In genomic region chr22:36470162-36470993, GRCh38 we compare ENCODE assay signal across 1 cellular context.
TF ChIP-seq lines count a peak whose summit lies in the region.

No MANE protein-coding gene starts in this region.

TF ChIP-seq in HepG2, 621 proteins besides CTCF, POLR2A, EP300 and RAD21 (continued from another document and continues in another):
- TF ChIP-seq ARID4A (CRISPR knock-in tag; IDR thresholded peaks at IDR 0.05; ENCODE audit: borderline replicate concordance) (peak; percentile 44; the same call in 1 of the 2 replicates), KLF16 (CRISPR knock-in tag; IDR thresholded peaks at IDR 0.05) (peak in 1 of 2 experiments; percentile 79; a peak in 1 of 4 replicates), KDM3A (CRISPR knock-in tag; IDR thresholded peaks at IDR 0.05; ENCODE audit: low read depth) (peak; percentile 91; the same call in 1 of the 2 replicates), ARNT2 (CRISPR knock-in tag; IDR thresholded peaks at IDR 0.05; ENCODE audit: low read depth) (no peak), ZNF430 (CRISPR knock-in tag; IDR thresholded peaks at IDR 0.05) (0 out of 2 replicates have a peak, but pooled peaks have one; percentile 22), SIN3A (IDR thresholded peaks at IDR 0.05; ENCODE audit: borderline replicate concordance, low read depth, low read length) (no peak), ZNF781 (CRISPR knock-in tag; IDR thresholded peaks at IDR 0.05; ENCODE audit: borderline replicate concordance, not compliant biosample characterization) (no peak), CCAR2 (optimal IDR thresholded peaks at IDR 0.05; ENCODE audit: low read depth, low read length) (no peak), SNAPC2 (CRISPR knock-in tag; IDR thresholded peaks at IDR 0.05) (0 out of 2 replicates have a peak, but pooled peaks have one; percentile 39), ELF1 (CRISPR knock-in tag; IDR thresholded peaks at IDR 0.05) (peak; percentile 74), THYN1 (CRISPR knock-in tag; IDR thresholded peaks at IDR 0.05; ENCODE audit: borderline replicate concordance, low read depth) (no peak), THAP11 (CRISPR knock-in tag; IDR thresholded peaks at IDR 0.05) (0 out of 2 replicates have a peak, but pooled peaks have one; percentile 39), REPIN1 (CRISPR knock-in tag; IDR thresholded peaks at IDR 0.05; ENCODE audit: borderline replicate concordance, low read depth) (peak; percentile 69; the same call in 1 of the 2 replicates), ARNTL (CRISPR knock-in tag; IDR thresholded peaks at IDR 0.05) (no peak), GATAD1 (CRISPR knock-in tag; IDR thresholded peaks at IDR 0.05) (peak; percentile 56), ZNF276 (CRISPR knock-in tag; IDR thresholded peaks at IDR 0.05; ENCODE audit: low read depth) (no peak), PITX1 (CRISPR knock-in tag; IDR thresholded peaks at IDR 0.05) (peak; percentile 28; the same call in 1 of the 2 replicates), ZSCAN12 (CRISPR knock-in tag; IDR thresholded peaks at IDR 0.05) (no peak), THRA (CRISPR knock-in tag; IDR thresholded peaks at IDR 0.05; ENCODE audit: borderline replicate concordance) (no peak), IKZF5 (CRISPR knock-in tag; IDR thresholded peaks at IDR 0.05) (peak; percentile 66; the same call in 1 of the 2 replicates), MNT (IDR thresholded peaks at IDR 0.05) (no peak), XRCC5 (optimal IDR thresholded peaks at IDR 0.05; ENCODE audit: low read length) (peak; percentile 87), FOXK1 (CRISPR knock-in tag; IDR thresholded peaks at IDR 0.05; ENCODE audit: borderline replicate concordance, low read depth) (no peak), SALL2 (CRISPR knock-in tag; IDR thresholded peaks at IDR 0.05) (no peak), KDM5B (CRISPR knock-in tag; IDR thresholded peaks at IDR 0.05; ENCODE audit: borderline replicate concordance) (0 out of 2 replicates have a peak, but pooled peaks have one; percentile 39), TEF (CRISPR knock-in tag; IDR thresholded peaks at IDR 0.05) (no peak), ZNF768 (CRISPR knock-in tag; IDR thresholded peaks at IDR 0.05) (0 out of 2 replicates have a peak, but pooled peaks have one; percentile 36), EEA1 (CRISPR knock-in tag; IDR thresholded peaks at IDR 0.05; ENCODE audit: borderline replicate concordance) (no peak), POGZ (CRISPR knock-in tag; IDR thresholded peaks at IDR 0.05) (no peak), ZNF333 (CRISPR knock-in tag; IDR thresholded peaks at IDR 0.05; ENCODE audit: borderline replicate concordance) (no peak), ZBTB44 (CRISPR knock-in tag; IDR thresholded peaks at IDR 0.05) (no peak), ZNF350 (CRISPR knock-in tag; IDR thresholded peaks at IDR 0.05; ENCODE audit: borderline replicate concordance, low read depth) (0 out of 2 replicates have a peak, but pooled peaks have one; percentile 47), ETV5 (CRISPR knock-in tag; IDR thresholded peaks at IDR 0.05; ENCODE audit: borderline replicate concordance) (peak; percentile 63; the same call in 1 of the 2 replicates), TGIF2 (CRISPR knock-in tag; IDR thresholded peaks at IDR 0.05) (0 out of 2 replicates have a peak, but pooled peaks have one; percentile 44), ZNF143 (CRISPR knock-in tag; IDR thresholded peaks at IDR 0.05) (no peak), ZSCAN30 (CRISPR knock-in tag; IDR thresholded peaks at IDR 0.05) (no peak), ZMYM4 (CRISPR knock-in tag; IDR thresholded peaks at IDR 0.05) (peak; percentile 38; the same call in 1 of the 2 replicates), SKI (IDR thresholded peaks at IDR 0.05; ENCODE audit: partially characterized antibody) (no peak), ZBTB38 (CRISPR knock-in tag; IDR thresholded peaks at IDR 0.05) (peak; percentile 36; the same call in 1 of the 2 replicates), SAFB2 (CRISPR knock-in tag; IDR thresholded peaks at IDR 0.05; ENCODE audit: borderline replicate concordance, low read depth) (0 out of 2 replicates have a peak, but pooled peaks have one; percentile 43), ZNF597 (CRISPR knock-in tag; IDR thresholded peaks at IDR 0.05) (no peak), ZNF574 (CRISPR knock-in tag; IDR thresholded peaks at IDR 0.05) (0 out of 2 replicates have a peak, but pooled peaks have one; percentile 22), ZNF354B (CRISPR knock-in tag; IDR thresholded peaks at IDR 0.05) (0 out of 2 replicates have a peak, but pooled peaks have one; percentile 67), HOXA9 (CRISPR knock-in tag; IDR thresholded peaks at IDR 0.05; ENCODE audit: borderline replicate concordance) (no peak)
